Comparison of ENCODE assay signal across 16 cellular contexts in genomic region chr1:18932879-18933278, GRCh38. TPM values are rescaled to one million over a fixed set of nuclear protein-coding genes. Genes with fewer than 3 reads are reported as not detected.
DNase-seq lines count a peak whose midpoint lies in the region; ATAC-seq and TF ChIP-seq lines count a peak whose summit lies in the region.
"Had no signal": no experiment of that assay in that cellular context is flagged by ENCODE, and none has a peak within 500 bp of the region (broad histone marks: within the 10 kb centered on the region; RNA-seq: fewer than 3 reads in every experiment).

No MANE protein-coding gene starts in this region.

- no peaks in the 10 kb centered on the region for H3K9me3 ChIP-seq in CD4-positive, alpha-beta memory T cell (ENCODE audit: control insufficient read depth in 1 of 2, low read length in 2 of 2)
- H3K9me3 ChIP-seq in Panc1 (ENCODE audit: control insufficient read depth, insufficient read depth, low read depth, low read length) (no peaks in the 10 kb centered on the region), neuronal stem cell (replicated peaks in 1 of 2; ENCODE audit: control insufficient read depth in 2 of 2, insufficient read depth in 1 of 2, low read depth in 1 of 2, low read length in 2 of 2) (no peaks in the 10 kb centered on the region)
- H3K9me3 ChIP-seq: colonic mucosa had no signal

- TF ChIP-seq CTCF in Panc1 (IDR thresholded peaks at IDR 0.05), result no peak

- H4K91ac ChIP-seq in neuronal stem cell (ENCODE audit: low read depth, low read length, poor library complexity), result no peak overlapping the region

- H3K14ac ChIP-seq in neuronal stem cell (ENCODE audit: low read length), result no peak overlapping the region

- no peak for DNase-seq in CD4-positive, alpha-beta memory T cell
- no peak for DNase-seq in Panc1 (ENCODE audit: low read depth, low spot score)
- no peak for DNase-seq in effector memory CD8-positive, alpha-beta T cell
- DNase-seq in neuronal stem cell (ENCODE audit: low spot score), result no peak
- no peak for DNase-seq in NCI-H524 treated with DMSO at 0.1 percent for 48 hours (lab: John Stamatoyannopoulos, UW)
- DNase-seq in immature natural killer cell, result no peak
- DNase-seq in T-helper 9 cell, result no peak
- DNase-seq in DMS79 treated with DMSO at 0.1 percent for 48 hours (lab: John Stamatoyannopoulos, UW), result no peak
- DNase-seq: activated naive CD4-positive, alpha-beta T cell treated with anti-CD3 and anti-CD28 coated beads, Interleukin-2, amount 50 U/mL, for 16 hours; activated T-cell treated with anti-CD3 and anti-CD28 coated beads, Interleukin-2, amount 50 U/mL, for 1 hour; colonic mucosa; COR-L47; KBM-7; left colon; NCI-H1930 had no signal

- peak; percentile 17; the same call in 1 of the 2 replicates for ATAC-seq in Panc1
- no peak for ATAC-seq in effector memory CD8-positive, alpha-beta T cell (replicated peaks)
- ATAC-seq: left colon, Right ventricle myocardium inferior had no signal

- in situ Hi-C loops in Panc1 (cut with HindIII; ENCODE audit: low pct_unique_long_range_greater_than_20kb, low sequenced_read_pairs), result no loop called here

- H2BK120ac ChIP-seq in neuronal stem cell (ENCODE audit: low read depth, low read length), result no peak overlapping the region

- H3K4ac ChIP-seq in neuronal stem cell (ENCODE audit: low read length), result no peak overlapping the region

- H2AFZ ChIP-seq in neuronal stem cell (ENCODE audit: low read length), result no peak overlapping the region

- peaks cover 62 to 100% (median 85%) of the 10 kb centered on the region in 4 donors for H3K4me1 Mint-ChIP-seq in CD4-positive, alpha-beta memory T cell
- peaks cover 76 to 82% of the 10 kb centered on the region in 2 donors for H3K4me1 Mint-ChIP-seq in effector memory CD8-positive, alpha-beta T cell (ENCODE audit: low read depth in 2 of 2)
- peaks cover 77 to 84% of the 10 kb centered on the region in 2 donors for H3K4me1 Mint-ChIP-seq in immature natural killer cell

- H3K23ac ChIP-seq in neuronal stem cell (ENCODE audit: low read depth, low read length, poor library complexity), result peak overlapping the region; percentile 17

- no CpG with 5 or more reads among the region's 7 CpGs for WGBS in neuronal stem cell (ENCODE audit: extremely low coverage in 2 of 2, insufficient read length in 2 of 2, insufficient replicate concordance in 1 of 2), 2 donors

- no peaks in the 10 kb centered on the region for H3K27me3 Mint-ChIP-seq in CD4-positive, alpha-beta memory T cell
- no peaks in the 10 kb centered on the region for H3K27me3 Mint-ChIP-seq in effector memory CD8-positive, alpha-beta T cell
- peaks cover 1 to 8% (median 5%) of the 10 kb centered on the region in 3 donors for H3K27me3 Mint-ChIP-seq in immature natural killer cell (ENCODE audit: low read depth in 3 of 3)

- no peak overlapping the region for H4K8ac ChIP-seq in neuronal stem cell (ENCODE audit: low read depth, low read length)

- peak overlapping the region in 2 of 8 donors; percentile 5 to 70 for H3K4me3 Mint-ChIP-seq in CD4-positive, alpha-beta memory T cell
- H3K4me3 Mint-ChIP-seq in effector memory CD8-positive, alpha-beta T cell, result peak overlapping the region; percentile 16 to 65
- H3K4me3 Mint-ChIP-seq in immature natural killer cell, result no peak overlapping the region

- peak overlapping the region; percentile 4 for H2BK12ac ChIP-seq in neuronal stem cell (ENCODE audit: low read length)

- no peak overlapping the region for H3K27ac ChIP-seq in CD4-positive, alpha-beta memory T cell (ENCODE audit: low read depth, low read length)
- H3K27ac ChIP-seq in Panc1 (ENCODE audit: low read length) (peak overlapping the region; percentile 85), neuronal stem cell (replicated peaks; ENCODE audit: low read length) (no peak overlapping the region)
- H3K27ac ChIP-seq: colonic mucosa had no signal

- no peak overlapping the region for H3K4me3 ChIP-seq in CD4-positive, alpha-beta memory T cell (ENCODE audit: low read length in 2 of 2)
- H3K4me3 ChIP-seq in Panc1 (ENCODE audit: low read depth in 2 of 2, low read length in 2 of 2) (peak overlapping the region in 1 of 2 experiments; percentile 26; a peak in 2 of 4 replicates), neuronal stem cell (ENCODE audit: low read length in 2 of 2) (no peak overlapping the region)
- H3K4me3 ChIP-seq: colonic mucosa had no signal

- H3K9me3 Mint-ChIP-seq in CD4-positive, alpha-beta memory T cell, result no peaks in the 10 kb centered on the region
- no peaks in the 10 kb centered on the region for H3K9me3 Mint-ChIP-seq in effector memory CD8-positive, alpha-beta T cell
- H3K9me3 Mint-ChIP-seq in immature natural killer cell, result no peaks in the 10 kb centered on the region

- no peaks in the 10 kb centered on the region for H3K36me3 ChIP-seq in CD4-positive, alpha-beta memory T cell (ENCODE audit: insufficient read depth, low read length)
- no peaks in the 10 kb centered on the region for H3K36me3 ChIP-seq in Panc1 (ENCODE audit: control insufficient read depth, insufficient read depth, low read length)
- no peaks in the 10 kb centered on the region for H3K36me3 ChIP-seq in neuronal stem cell (replicated peaks in 1 of 2; ENCODE audit: control insufficient read depth in 2 of 2, insufficient read depth in 2 of 2, low read length in 2 of 2)
- H3K36me3 ChIP-seq: colonic mucosa had no signal

- H3K18ac ChIP-seq in neuronal stem cell (ENCODE audit: low read length), result peak overlapping the region; percentile 36

- H3K4me2 ChIP-seq in neuronal stem cell (ENCODE audit: insufficient read depth, low read length, poor library complexity, severe bottlenecking), result no peak overlapping the region

- H3K4me1 ChIP-seq in CD4-positive, alpha-beta memory T cell (ENCODE audit: insufficient read depth, low read length), result peaks cover 99% of the 10 kb centered on the region
- peaks cover 99% of the 10 kb centered on the region for H3K4me1 ChIP-seq in Panc1 (ENCODE audit: control insufficient read depth, insufficient read depth, low read length)
- peaks cover 2 to 5% of the 10 kb centered on the region in 2 donors for H3K4me1 ChIP-seq in neuronal stem cell (ENCODE audit: control insufficient read depth in 2 of 2, insufficient read depth in 1 of 2, low read depth in 1 of 2, low read length in 2 of 2)
- H3K4me1 ChIP-seq: colonic mucosa had no signal

- peak overlapping the region in 6 of 7 donors; percentile 57 to 91 (median 83) for H3K27ac Mint-ChIP-seq in CD4-positive, alpha-beta memory T cell
- H3K27ac Mint-ChIP-seq in effector memory CD8-positive, alpha-beta T cell, result peak overlapping the region; percentile 82 to 96
- peak overlapping the region in 2 of 6 donors; percentile 13 to 37 for H3K27ac Mint-ChIP-seq in immature natural killer cell

- intact Hi-C loops in CD4-positive, alpha-beta memory T cell (cut with micrococcal nuclease), result no loop called here
- intact Hi-C loops in Panc1 (cut with micrococcal nuclease; ENCODE audit: unreplicated experiment), result no loop called here

- peak overlapping the region; percentile 24 for H3K9ac ChIP-seq in neuronal stem cell (ENCODE audit: low read depth, low read length, poor library complexity)

- BruUV-seq in Panc1 (replicated peaks; lab: Mats Ljungman, UMichigan), result no TSS peak

- POLR2A ChIA-PET in CD4-positive, alpha-beta memory T cell (lab: Charles Lee; ENCODE audit: partially characterized antibody), result interaction anchor here (10.1 kb wide), 1 partner anchor 17 kb away, joined by 599 read pairs; the partner anchor contains the start of gene IFFO2
- POLR2A ChIA-PET in Panc1 (lab: Charles Lee), result no interaction called here

- H3K36me3 Mint-ChIP-seq in CD4-positive, alpha-beta memory T cell, result peaks cover 0 to 13% of the 10 kb centered on the region in 2 donors
- H3K36me3 Mint-ChIP-seq in effector memory CD8-positive, alpha-beta T cell (ENCODE audit: insufficient read depth), result peaks cover 96% of the 10 kb centered on the region
- H3K36me3 Mint-ChIP-seq in immature natural killer cell, result no peaks in the 10 kb centered on the region

- peak overlapping the region; percentile 82 for H2AK5ac ChIP-seq in neuronal stem cell (ENCODE audit: low read depth, low read length)

- CTCF ChIA-PET in CD4-positive, alpha-beta memory T cell (lab: Charles Lee; ENCODE audit: partially characterized antibody), result interaction anchor here (1.0 kb wide), 1 partner anchor 17 kb away, joined by 4 read pairs; no protein-coding TSS in a partner anchor
- CTCF ChIA-PET in Panc1 (lab: Charles Lee), result no interaction called here

- H3K27me3 ChIP-seq in CD4-positive, alpha-beta memory T cell (ENCODE audit: insufficient read depth, low read length), result no peaks in the 10 kb centered on the region
- no peaks in the 10 kb centered on the region for H3K27me3 ChIP-seq in Panc1 (ENCODE audit: control insufficient read depth, insufficient read depth, low read length)
- H3K27me3 ChIP-seq in neuronal stem cell (ENCODE audit: control insufficient read depth in 3 of 3, insufficient read depth in 3 of 3, low read depth in 1 of 3, low read length in 3 of 3), result no peaks in the 10 kb centered on the region
- H3K27me3 ChIP-seq: colonic mucosa had no signal

- no peaks in the 10 kb centered on the region for H3K79me1 ChIP-seq in neuronal stem cell (ENCODE audit: low read depth, low read length)

- no peak overlapping the region for H2BK15ac ChIP-seq in neuronal stem cell (ENCODE audit: low read length)

- no peak overlapping the region for H2BK5ac ChIP-seq in neuronal stem cell (ENCODE audit: low read length)

RNA-seq across cellular contexts. Expression of gene IFFO2, which starts 23.6 kb away (rescaled TPM):
- total RNA-seq in CD4-positive, alpha-beta memory T cell, result 10 to 100 TPM; 39.0 to 41.3 TPM
- 1 to 10 TPM; 1.3 to 5.2 TPM for polyA plus RNA-seq in CD4-positive, alpha-beta memory T cell
- total RNA-seq in Panc1 (2021; ENCODE audit: unreplicated experiment), result 59.4 TPM
- polyA plus RNA-seq in Panc1 (2012; ENCODE audit: insufficient read length), result 53.4 TPM
- 3.4 TPM for polyA plus RNA-seq in neuronal stem cell (2013, experiment 1 of 2)
- polyA plus RNA-seq in neuronal stem cell (2013, experiment 2 of 2), result 3.3 TPM
- 1 to 10 TPM; 1.9 to 3.9 (median 3.2) TPM for polyA plus RNA-seq in immature natural killer cell

RNA-seq across cellular contexts. Expression of gene ALDH4A1, which starts 30.5 kb away (rescaled TPM):
- 1 to 10 TPM; 1.4 to 1.5 TPM for total RNA-seq in CD4-positive, alpha-beta memory T cell
- 1 to 10 TPM; 1.1 to 1.6 TPM for polyA plus RNA-seq in CD4-positive, alpha-beta memory T cell
- 21.7 TPM for total RNA-seq in Panc1 (2021; ENCODE audit: unreplicated experiment)
- 41.3 TPM for polyA plus RNA-seq in Panc1 (2012; ENCODE audit: insufficient read length)
- polyA plus RNA-seq in neuronal stem cell (2013, experiment 1 of 2), result 11.9 TPM
- polyA plus RNA-seq in neuronal stem cell (2013, experiment 2 of 2), result 11.5 TPM
- polyA plus RNA-seq in immature natural killer cell, result 1 to 10 TPM; 1.7 to 6.7 (median 3.8) TPM

Comparison
In these comparisons a context has a peak if more than half of its experiments do, and no peak if none do; other contexts are left out.
1. H3K4me3 Mint-ChIP-seq: peak in effector memory CD8-positive, alpha-beta T cell (2 of 2); none in immature natural killer cell (0 of 5).